Comparison of ENCODE assay signal across 1 cellular context in genomic region chr11:57214087-57214395, GRCh38.
TF ChIP-seq lines count a peak whose summit lies in the region.

No MANE protein-coding gene starts in this region.

TF ChIP-seq in A549, 52 proteins besides CTCF, POLR2A, EP300 and RAD21 (continued from another document):
- TF ChIP-seq JUNB (IDR thresholded peaks at IDR 0.05) (no peak), NR3C1 (IDR thresholded peaks at IDR 0.05) (no peak), ZSCAN20 (CRISPR knock-in tag; IDR thresholded peaks at IDR 0.05) (no peak), PHF8 (IDR thresholded peaks at IDR 0.05; ENCODE audit: borderline replicate concordance, low read depth) (no peak), CBX2 (IDR thresholded peaks at IDR 0.05; ENCODE audit: borderline replicate concordance, low read depth) (no peak), ZC3H11A (IDR thresholded peaks at IDR 0.05) (no peak), MYC (IDR thresholded peaks at IDR 0.05; ENCODE audit: borderline replicate concordance, low read length) (no peak), HOXB13 (CRISPR knock-in tag; IDR thresholded peaks at IDR 0.05; ENCODE audit: low read depth) (no peak), POLR2AphosphoS2 (conservative IDR thresholded peaks at IDR 0.05; ENCODE audit: low read length) (no peak), RNF2 (IDR thresholded peaks at IDR 0.05; ENCODE audit: borderline replicate concordance, low read depth) (no peak), CEBPB (IDR thresholded peaks at IDR 0.05) (no peak), ESRRA (IDR thresholded peaks at IDR 0.05; ENCODE audit: borderline replicate concordance, low read length) (no peak), EHF (CRISPR knock-in tag; IDR thresholded peaks at IDR 0.05) (no peak), FOSB (CRISPR knock-in tag; IDR thresholded peaks at IDR 0.05) (no peak)
- TF ChIP-seq, protein P1, sequence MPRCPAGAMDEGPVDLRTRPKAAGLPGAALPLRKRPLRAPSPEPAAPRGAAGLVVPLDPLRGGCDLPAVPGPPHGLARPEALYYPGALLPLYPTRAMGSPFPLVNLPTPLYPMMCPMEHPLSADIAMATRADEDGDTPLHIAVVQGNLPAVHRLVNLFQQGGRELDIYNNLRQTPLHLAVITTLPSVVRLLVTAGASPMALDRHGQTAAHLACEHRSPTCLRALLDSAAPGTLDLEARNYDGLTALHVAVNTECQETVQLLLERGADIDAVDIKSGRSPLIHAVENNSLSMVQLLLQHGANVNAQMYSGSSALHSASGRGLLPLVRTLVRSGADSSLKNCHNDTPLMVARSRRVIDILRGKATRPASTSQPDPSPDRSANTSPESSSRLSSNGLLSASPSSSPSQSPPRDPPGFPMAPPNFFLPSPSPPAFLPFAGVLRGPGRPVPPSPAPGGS (IDR thresholded peaks at IDR 0.05): no peak
- TF ChIP-seq, protein P2, sequence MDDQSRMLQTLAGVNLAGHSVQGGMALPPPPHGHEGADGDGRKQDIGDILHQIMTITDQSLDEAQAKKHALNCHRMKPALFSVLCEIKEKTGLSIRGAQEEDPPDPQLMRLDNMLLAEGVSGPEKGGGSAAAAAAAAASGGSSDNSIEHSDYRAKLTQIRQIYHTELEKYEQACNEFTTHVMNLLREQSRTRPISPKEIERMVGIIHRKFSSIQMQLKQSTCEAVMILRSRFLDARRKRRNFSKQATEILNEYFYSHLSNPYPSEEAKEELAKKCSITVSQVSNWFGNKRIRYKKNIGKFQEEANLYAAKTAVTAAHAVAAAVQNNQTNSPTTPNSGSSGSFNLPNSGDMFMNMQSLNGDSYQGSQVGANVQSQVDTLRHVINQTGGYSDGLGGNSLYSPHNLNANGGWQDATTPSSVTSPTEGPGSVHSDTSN (IDR thresholded peaks at IDR 0.05): no peak
TF ChIP-seq in A549: peak in this region for 0.
